Comparison of ENCODE assay signal across 9 cellular contexts in genomic region chr3:165206454-165207266, GRCh38. TPM values are rescaled to one million over a fixed set of nuclear protein-coding genes. Genes with fewer than 3 reads are reported as not detected.
A peak's percentile ranks its signal among the peaks of the same experiment; 100 is the strongest.
DNase-seq lines count a peak whose midpoint lies in the region; ATAC-seq and TF ChIP-seq lines count a peak whose summit lies in the region.
"Had no signal": no experiment of that assay in that cellular context is flagged by ENCODE, and none has a peak within 500 bp of the region (broad histone marks: within the 10 kb centered on the region; RNA-seq: fewer than 3 reads in every experiment).

No MANE protein-coding gene starts in this region.

- H3K4me1 ChIP-seq in colonic mucosa (no peaks in the 10 kb centered on the region), left lung (no peaks in the 10 kb centered on the region)

- H3K9ac ChIP-seq in SK-N-MC (ENCODE audit: insufficient read length) (no peak overlapping the region), colonic mucosa (ENCODE audit: low read depth in 2 of 2, low read length in 2 of 2) (no peak overlapping the region)

- TF ChIP-seq CTCF in AG04450 (IDR thresholded peaks at IDR 0.05; ENCODE audit: low read depth, low read length) (peak; percentile 99), colonic mucosa (IDR thresholded peaks at IDR 0.05) (peak; percentile 84), left lung (IDR thresholded peaks at IDR 0.05) (peak; percentile 58 to 77)

- ATAC-seq in GM18499 (IDR thresholded peaks at IDR 0.05; ENCODE audit: insufficient read depth, unreplicated experiment) (peak; percentile 82), HG02840 (IDR thresholded peaks at IDR 0.05; ENCODE audit: low FRiP score, unreplicated experiment) (peak; percentile 92), left lung (peak; percentile 100)

- peak overlapping the region; percentile 49 for H3K4me3 ChIP-seq in AG04450 (ENCODE audit: low read depth, low read length)
- peak overlapping the region; percentile 51 for H3K4me3 ChIP-seq in SK-N-MC
- H3K4me3 ChIP-seq in colonic mucosa: no peak overlapping the region
- peak overlapping the region in 1 of 2 donors; percentile 2 for H3K4me3 ChIP-seq in left lung

- POLR2A ChIA-PET in AG04450 (lab: Yijun Ruan, JAX): no interaction called here

- H3K36me3 ChIP-seq in SK-N-MC (ENCODE audit: insufficient read depth, low read length): no peaks in the 10 kb centered on the region
- H3K36me3 ChIP-seq in colonic mucosa: no peaks in the 10 kb centered on the region
- no peaks in the 10 kb centered on the region for H3K36me3 ChIP-seq in left lung

- H3K9me3 ChIP-seq in AG04450 (ENCODE audit: control insufficient read depth, insufficient read depth, low read length): no peaks in the 10 kb centered on the region
- H3K9me3 ChIP-seq in SK-N-MC (ENCODE audit: low read depth, low read length): no peaks in the 10 kb centered on the region
- H3K9me3 ChIP-seq in colonic mucosa: no peaks in the 10 kb centered on the region
- no peaks in the 10 kb centered on the region for H3K9me3 ChIP-seq in left lung

- no peak overlapping the region for H3K27ac ChIP-seq in AG04450 (ENCODE audit: low read depth, low read length)
- H3K27ac ChIP-seq in SK-N-MC: no peak overlapping the region
- H3K27ac ChIP-seq in colonic mucosa: no peak overlapping the region
- H3K27ac ChIP-seq in left lung: no peak overlapping the region

- DNase-seq in AG04450 (ENCODE audit: low read depth, low spot score) (peak; percentile 16), NCI-H1048 (lab: John Stamatoyannopoulos, UW) (peak; percentile 70), SK-N-MC (ENCODE audit: low read depth, low spot score) (no peak), colonic mucosa (peak; percentile 72), left lung (peak; percentile 67 to 87)
- DNase-seq in stimulated activated CD4-positive, alpha-beta T cell treated with anti-CD3 and anti-CD28 coated beads, TNF-alpha, amount 100 ng/mL, for 24 hours (ENCODE audit: low read depth in 3 of 3): peak in 2 of 3 experiments; percentile 5 to 16

- intact Hi-C loops in colonic mucosa (cut with DNase I) (no loop called here), left lung (cut with DNase I) (no loop called here)

- CTCF ChIA-PET in AG04450 (lab: Charles Lee): interaction anchor here (0.6 to 2.4 kb wide), 24 partner anchors 9 to 850 kb away, joined by 3 to 35 read pairs (median 4); no protein-coding TSS in a partner anchor

- H3K27me3 ChIP-seq in AG04450 (ENCODE audit: control insufficient read depth, insufficient read depth, low read length) (no peaks in the 10 kb centered on the region), colonic mucosa (no peaks in the 10 kb centered on the region), left lung (peaks cover 0 to 6% of the 10 kb centered on the region in 2 donors)

RNA-seq across cellular contexts. Expression of gene SLITRK3, which starts 10.5 kb away (rescaled TPM):
- not detected in 2 replicates for polyA plus RNA-seq in AG04450 (2011; rRNA removed)
- not detected in 2 replicates for polyA minus RNA-seq in AG04450 (2011; rRNA and poly(A)+ RNA removed)
- total RNA-seq in colonic mucosa: under 1 TPM; 0.17 to 0.48 TPM
- total RNA-seq in left lung: under 1 TPM; 0.06 to 0.37 TPM
- total RNA-seq: subcutaneous adipose tissue had no signal
